Comparison of ENCODE assay signal across 8 cellular contexts in the genomic region with DNA sequence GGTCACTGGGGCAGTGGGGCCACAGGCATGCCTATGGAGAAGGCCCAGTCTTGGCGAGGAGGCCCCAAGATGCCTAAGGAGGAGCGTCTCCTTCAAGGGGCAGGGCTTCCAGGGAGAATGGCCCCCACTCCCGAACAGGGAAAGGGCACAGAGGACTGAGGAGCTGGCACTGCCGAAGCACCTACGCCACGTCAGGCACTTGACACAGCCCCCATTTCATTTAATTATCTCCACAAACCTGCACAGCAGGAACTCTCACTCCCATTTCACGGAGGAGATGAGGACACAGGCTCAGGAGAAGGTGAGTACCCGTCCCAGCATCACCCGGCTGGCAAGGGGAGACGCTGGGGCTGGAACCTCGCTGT. TPM values are rescaled to one million over a fixed set of nuclear protein-coding genes. Genes with fewer than 3 reads are reported as not detected.
DNase-seq lines count a peak whose midpoint lies in the region; ATAC-seq and TF ChIP-seq lines count a peak whose summit lies in the region.

No MANE protein-coding gene starts in this region.

- ATAC-seq in WTC11 = no peak
- ATAC-seq in GM18505 (IDR thresholded peaks at IDR 0.05; ENCODE audit: unreplicated experiment) = no peak
- ATAC-seq in GM18519 (IDR thresholded peaks at IDR 0.05; ENCODE audit: low FRiP score, unreplicated experiment) = no peak
- ATAC-seq in GM18909 (IDR thresholded peaks at IDR 0.05; ENCODE audit: poor library complexity, unreplicated experiment) = no peak

- DNase-seq in activated CD4-positive, alpha-beta memory T cell treated with anti-CD3 and anti-CD28 coated beads for 36 hours = no peak
- DNase-seq in activated CD4-positive, alpha-beta memory T cell treated with anti-CD3 and anti-CD28 coated beads, Interleukin-2, amount 10 ng/mL, durations not matched to agents 7 days and 5 days = no peak
- no peak for DNase-seq in WTC11 (ENCODE audit: low spot score)

- H3K36me3 Mint-ChIP-seq in activated CD4-positive, alpha-beta memory T cell treated with anti-CD3 and anti-CD28 coated beads for 36 hours = no peaks in the 10 kb centered on the region
- H3K36me3 Mint-ChIP-seq in activated CD4-positive, alpha-beta memory T cell treated with anti-CD3 and anti-CD28 coated beads, Interleukin-2, amount 10 ng/mL, durations not matched to agents 7 days and 5 days (ENCODE audit: low read depth) = no peaks in the 10 kb centered on the region
- no peaks in the 10 kb centered on the region for H3K36me3 Mint-ChIP-seq in WTC11

- no peak for TF ChIP-seq CTCF in WTC11 (IDR thresholded peaks at IDR 0.05)

- POLR2A ChIA-PET in activated CD4-positive, alpha-beta memory T cell treated with anti-CD3 and anti-CD28 coated beads for 36 hours (lab: Charles Lee) = no interaction called here
- POLR2A ChIA-PET in activated CD4-positive, alpha-beta memory T cell treated with anti-CD3 and anti-CD28 coated beads, Interleukin-2, amount 10 ng/mL, durations not matched to agents 7 days and 5 days (lab: Charles Lee) = interaction anchor here (3.2 kb wide), 1 partner anchor 26 kb away, joined by 16 read pairs; a partner anchor contains a TSS
- POLR2A ChIA-PET in WTC11 (lab: Charles Lee) = no interaction called here

- H3K27me3 ChIP-seq in iPS-20b (ENCODE audit: insufficient read depth, low read length) (peaks cover 38% of the 10 kb centered on the region), stomach smooth muscle (ENCODE audit: control insufficient read depth in 1 of 2, insufficient read depth in 2 of 2, low read length in 2 of 2) (no peaks in the 10 kb centered on the region)

- H3K4me3 ChIP-seq in iPS-20b (ENCODE audit: low read length) (peak overlapping the region; percentile 67), stomach smooth muscle (ENCODE audit: low read length in 2 of 2) (peak overlapping the region; percentile 66 to 71)

- CTCF ChIA-PET in activated CD4-positive, alpha-beta memory T cell treated with anti-CD3 and anti-CD28 coated beads for 36 hours (lab: Charles Lee) = no interaction called here
- CTCF ChIA-PET in activated CD4-positive, alpha-beta memory T cell treated with anti-CD3 and anti-CD28 coated beads, Interleukin-2, amount 10 ng/mL, durations not matched to agents 7 days and 5 days (lab: Charles Lee) = no interaction called here
- CTCF ChIA-PET in WTC11 (lab: Charles Lee) = interaction anchor here (2.6 kb wide), 1 partner anchor 13 kb away, joined by 10 read pairs; no protein-coding TSS in a partner anchor

- H3K9ac ChIP-seq in iPS-20b (ENCODE audit: low read depth, low read length) (peak overlapping the region; percentile 82; the same call in 1 of the 2 replicates), stomach smooth muscle (ENCODE audit: low read length in 2 of 2) (peak overlapping the region; percentile 33 to 42)

- H3K4me3 Mint-ChIP-seq in activated CD4-positive, alpha-beta memory T cell treated with anti-CD3 and anti-CD28 coated beads for 36 hours = peak overlapping the region; percentile 5
- no peak overlapping the region for H3K4me3 Mint-ChIP-seq in activated CD4-positive, alpha-beta memory T cell treated with anti-CD3 and anti-CD28 coated beads, Interleukin-2, amount 10 ng/mL, durations not matched to agents 7 days and 5 days
- H3K4me3 Mint-ChIP-seq in WTC11 = peak overlapping the region; percentile 57

- H3K9me3 Mint-ChIP-seq in activated CD4-positive, alpha-beta memory T cell treated with anti-CD3 and anti-CD28 coated beads for 36 hours = no peaks in the 10 kb centered on the region
- H3K9me3 Mint-ChIP-seq in activated CD4-positive, alpha-beta memory T cell treated with anti-CD3 and anti-CD28 coated beads, Interleukin-2, amount 10 ng/mL, durations not matched to agents 7 days and 5 days = no peaks in the 10 kb centered on the region
- H3K9me3 Mint-ChIP-seq in WTC11 = no peaks in the 10 kb centered on the region

- no peak overlapping the region for H3K27ac Mint-ChIP-seq in activated CD4-positive, alpha-beta memory T cell treated with anti-CD3 and anti-CD28 coated beads for 36 hours
- no peak overlapping the region for H3K27ac Mint-ChIP-seq in activated CD4-positive, alpha-beta memory T cell treated with anti-CD3 and anti-CD28 coated beads, Interleukin-2, amount 10 ng/mL, durations not matched to agents 7 days and 5 days
- no peak overlapping the region for H3K27ac Mint-ChIP-seq in WTC11

- no peak overlapping the region for H3K27ac ChIP-seq in iPS-20b (ENCODE audit: low read length)
- no peak overlapping the region for H3K27ac ChIP-seq in stomach smooth muscle (ENCODE audit: low read length)

- TF ChIP-seq POLR2A in GM18505 (IDR thresholded peaks at IDR 0.05; ENCODE audit: borderline replicate concordance, extremely low read depth, insufficient read depth, insufficient read length) = no peak

- no peaks in the 10 kb centered on the region for H3K36me3 ChIP-seq in iPS-20b (ENCODE audit: insufficient read depth, low read depth, low read length)
- no peaks in the 10 kb centered on the region for H3K36me3 ChIP-seq in stomach smooth muscle (ENCODE audit: control insufficient read depth in 2 of 2, insufficient read depth in 2 of 2, low read length in 2 of 2)

- peaks cover 19% of the 10 kb centered on the region for H3K27me3 Mint-ChIP-seq in activated CD4-positive, alpha-beta memory T cell treated with anti-CD3 and anti-CD28 coated beads for 36 hours
- H3K27me3 Mint-ChIP-seq in activated CD4-positive, alpha-beta memory T cell treated with anti-CD3 and anti-CD28 coated beads, Interleukin-2, amount 10 ng/mL, durations not matched to agents 7 days and 5 days = peaks cover 40% of the 10 kb centered on the region
- H3K27me3 Mint-ChIP-seq in WTC11 (ENCODE audit: low read depth) = peaks cover 39% of the 10 kb centered on the region

- no peaks in the 10 kb centered on the region for H3K9me3 ChIP-seq in iPS-20b (ENCODE audit: insufficient read depth, low read depth, low read length)
- no peaks in the 10 kb centered on the region for H3K9me3 ChIP-seq in stomach smooth muscle (ENCODE audit: control insufficient read depth in 2 of 2, low read length in 2 of 2)

- H3K4me1 ChIP-seq in iPS-20b (ENCODE audit: insufficient read depth, low read length) = peaks cover 18% of the 10 kb centered on the region; the same call in 1 of the 2 replicates
- H3K4me1 ChIP-seq in stomach smooth muscle (ENCODE audit: control insufficient read depth, insufficient read depth, low read length) = peaks cover 26% of the 10 kb centered on the region

- intact Hi-C loops in activated CD4-positive, alpha-beta memory T cell treated with anti-CD3 and anti-CD28 coated beads for 36 hours (cut with micrococcal nuclease) = no loop called here

- peaks cover 13% of the 10 kb centered on the region for H3K4me1 Mint-ChIP-seq in activated CD4-positive, alpha-beta memory T cell treated with anti-CD3 and anti-CD28 coated beads for 36 hours (ENCODE audit: low read depth)
- peaks cover 14% of the 10 kb centered on the region for H3K4me1 Mint-ChIP-seq in activated CD4-positive, alpha-beta memory T cell treated with anti-CD3 and anti-CD28 coated beads, Interleukin-2, amount 10 ng/mL, durations not matched to agents 7 days and 5 days
- peaks cover 25% of the 10 kb centered on the region for H3K4me1 Mint-ChIP-seq in WTC11

TF ChIP-seq in WTC11, 78 proteins besides CTCF, POLR2A, EP300 and RAD21:
- no peak for TF ChIP-seq NR1H2 (CRISPR knock-in tag; IDR thresholded peaks at IDR 0.05)

RNA-seq across cellular contexts. Expression of a gene that starts 26.0 kb away (rescaled TPM):
- total RNA-seq in activated CD4-positive, alpha-beta memory T cell treated with anti-CD3 and anti-CD28 coated beads for 36 hours = 10 to 100 TPM; 64.2 to 69.4 TPM
- total RNA-seq in activated CD4-positive, alpha-beta memory T cell treated with anti-CD3 and anti-CD28 coated beads, Interleukin-2, amount 10 ng/mL, durations not matched to agents 7 days and 5 days = 10 to 100 TPM; 21.0 to 21.6 TPM
- 15.7 to 30.0 TPM (median 28.5 TPM) in 3 replicates for total RNA-seq in WTC11 (2021)

RNA-seq across cellular contexts. Expression of a gene that starts 51.8 kb away (rescaled TPM):
- 100 to 1,000 TPM; 131 to 132 TPM for total RNA-seq in activated CD4-positive, alpha-beta memory T cell treated with anti-CD3 and anti-CD28 coated beads for 36 hours
- total RNA-seq in activated CD4-positive, alpha-beta memory T cell treated with anti-CD3 and anti-CD28 coated beads, Interleukin-2, amount 10 ng/mL, durations not matched to agents 7 days and 5 days = 10 to 100 TPM; 77.5 to 81.7 TPM
- 110 to 137 TPM (median 115 TPM) in 3 replicates for total RNA-seq in WTC11 (2021)

RNA-seq across cellular contexts. Expression of a gene that starts 52.4 kb away (rescaled TPM):
- total RNA-seq in activated CD4-positive, alpha-beta memory T cell treated with anti-CD3 and anti-CD28 coated beads for 36 hours = 10 to 100 TPM in 1 of 2 experiments, 1 to 10 TPM in 1; 6.1 to 10.9 TPM
- total RNA-seq in activated CD4-positive, alpha-beta memory T cell treated with anti-CD3 and anti-CD28 coated beads, Interleukin-2, amount 10 ng/mL, durations not matched to agents 7 days and 5 days = 1 to 10 TPM in 1 of 2 experiments, under 1 TPM in 1; 0.76 to 1.1 TPM
- 47.7 to 51.1 TPM (median 50.9 TPM) in 3 replicates for total RNA-seq in WTC11 (2021)
